10 cellular contexts compared by ENCODE assay signal in the genomic region with DNA sequence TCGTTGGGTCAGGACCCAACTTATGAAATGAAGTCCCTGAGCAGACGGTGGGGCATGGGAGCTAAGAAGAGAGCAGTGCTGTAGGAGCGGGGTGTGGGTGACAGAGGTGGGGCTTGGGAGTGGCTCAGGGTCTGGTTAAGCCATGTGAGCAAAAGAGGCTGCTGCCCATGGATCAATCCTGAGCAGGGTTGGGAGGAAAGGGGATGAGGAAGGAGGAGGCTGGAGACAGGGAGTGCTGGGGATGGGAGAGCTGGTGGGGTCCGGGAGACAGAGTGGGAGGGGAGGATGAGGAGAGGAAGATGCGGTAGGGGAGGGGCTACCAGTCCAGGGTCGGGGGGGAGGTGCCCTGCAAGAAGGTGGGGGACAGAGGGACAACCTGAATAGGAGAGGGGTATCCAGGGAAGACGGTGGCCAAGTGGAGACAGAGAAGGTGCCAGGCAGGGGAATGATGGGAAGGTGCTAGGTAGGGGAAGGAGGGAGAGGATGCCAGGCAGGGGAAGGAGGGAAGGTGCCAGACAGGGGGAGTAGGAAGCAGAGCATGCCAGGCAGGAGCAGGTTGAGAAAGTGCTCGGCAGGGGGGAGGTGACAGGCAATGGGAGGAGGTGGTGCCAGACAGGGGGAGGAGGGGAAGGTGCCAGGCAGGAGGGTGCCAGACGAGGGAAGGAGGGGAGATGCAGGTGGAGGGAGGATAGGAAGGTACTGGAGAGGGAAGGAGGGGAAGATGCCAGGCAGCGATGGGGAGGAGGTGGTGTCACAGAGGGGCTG. TPM values are rescaled to one million over a fixed set of nuclear protein-coding genes. Genes with fewer than 3 reads are reported as not detected.
DNase-seq lines count a peak whose midpoint lies in the region; ATAC-seq, FAIRE-seq and TF ChIP-seq lines count a peak whose summit lies in the region.
"Had no signal": no experiment of that assay in that cellular context is flagged by ENCODE, and none has a peak within 500 bp of the region (broad histone marks: within the 10 kb centered on the region; RNA-seq: fewer than 3 reads in every experiment).

No MANE protein-coding gene starts in this region.

- H3K27ac ChIP-seq in H1 (ENCODE audit: low read depth, low read length), result no peak overlapping the region
- peak overlapping the region in 1 of 2 donors; percentile 52 for H3K27ac ChIP-seq in prostate gland
- H3K27ac ChIP-seq: right lobe of liver had no signal

- no peak overlapping the region for H4K5ac ChIP-seq in H1 (ENCODE audit: insufficient read length, low read depth, low read length)

- H3K4ac ChIP-seq in H1 (replicated peaks; ENCODE audit: insufficient read length, low read depth, low read length), result no peak overlapping the region

- H2BK15ac ChIP-seq in H1 (ENCODE audit: low read length), result peak overlapping the region; percentile 72; the same call in 1 of the 2 replicates

- DNase-seq in DMS53 (lab: John Stamatoyannopoulos, UW), result peak; percentile 33
- DNase-seq in DMS53 treated with DMSO at 0.1 percent for 48 hours (lab: John Stamatoyannopoulos, UW; ENCODE audit: unreplicated experiment), result no peak
- DNase-seq in NCI-H345 (lab: John Stamatoyannopoulos, UW), result peak; percentile 39
- no peak for DNase-seq in H1 (ENCODE audit: low read depth in 1 of 2, low spot score in 2 of 2)
- DNase-seq in prostate gland (ENCODE audit: low spot score), result peak; percentile 86
- DNase-seq in erythroblast (lab: John Stamatoyannopoulos, UW), result no peak

- no peaks in the 10 kb centered on the region for H3K79me2 ChIP-seq in H1 (ENCODE audit: control insufficient read depth in 1 of 2, insufficient read depth in 2 of 2, low read length in 2 of 2)

- TF ChIP-seq EP300 in H1 (IDR thresholded peaks at IDR 0.05; ENCODE audit: borderline replicate concordance in 1 of 2, low read depth in 2 of 2, low read length in 2 of 2), result no peak

- H2AFZ ChIP-seq in H1 (ENCODE audit: low read length), result no peak overlapping the region

- CTCF ChIA-PET in H1 (lab: Charles Lee; ENCODE audit: partially characterized antibody), result interaction anchor here (0.6 to 1.3 kb wide), 6 partner anchors 10 to 152 kb away, joined by 3 read pairs; no protein-coding TSS in a partner anchor

- 31% methylated on average over 5 of the region's 10 CpGs; no CpG with 5 or more reads in 1 of the 2 experiments for WGBS in H1 (ENCODE audit: extremely low coverage in 1 of 2, insufficient coverage in 1 of 2, insufficient read length in 1 of 2, insufficient replicate concordance in 2 of 2, low coverage in 1 of 2, low lambda C conversion rate in 2 of 2, missing lambda C conversion rate in 1 of 2), 2 experiments
- WGBS in prostate gland, result 15% methylated on average over 10 of the region's 10 CpGs

- H3K4me2 ChIP-seq in H1 (ENCODE audit: insufficient read depth in 1 of 2, low read depth in 2 of 2, low read length in 2 of 2), result peak overlapping the region; percentile 71 to 81

- no peak overlapping the region for H3K14ac ChIP-seq in H1 (ENCODE audit: insufficient read length)

- no peak overlapping the region for H4K8ac ChIP-seq in H1 (ENCODE audit: extremely low read depth, insufficient read depth, low read length)

- ATAC-seq in GM21717 (IDR thresholded peaks at IDR 0.05; ENCODE audit: unreplicated experiment) (no peak), HG03135 (IDR thresholded peaks at IDR 0.05; ENCODE audit: unreplicated experiment) (no peak)

- no peak overlapping the region; the same call in 1 of the 2 replicates for H2BK5ac ChIP-seq in H1 (ENCODE audit: low read depth, low read length)

- H3K9me3 ChIP-seq in H1 (ENCODE audit: insufficient read depth in 2 of 2, low read depth in 1 of 2, low read length in 1 of 2) (no peaks in the 10 kb centered on the region), prostate gland (no peaks in the 10 kb centered on the region)
- H3K9me3 ChIP-seq: right lobe of liver had no signal

- no peak for TF ChIP-seq RAD21 in H1 (IDR thresholded peaks at IDR 0.05 in 1 of 2, conservative IDR thresholded peaks at IDR 0.05 in 1 of 2; ENCODE audit: low read depth in 2 of 2, low read length in 2 of 2)

- H4K20me1 ChIP-seq in H1 (replicated peaks in 1 of 2; ENCODE audit: control insufficient read depth in 1 of 2, insufficient read depth in 2 of 2, low read length in 2 of 2), result peaks cover 0 to 1% of the 10 kb centered on the region in 2 experiments

- peak overlapping the region; percentile 23; the same call in 1 of the 2 replicates for H2BK12ac ChIP-seq in H1 (ENCODE audit: low read depth, low read length)

- H3K4me1 ChIP-seq in H1 (replicated peaks in 1 of 4; ENCODE audit: control insufficient read depth in 3 of 4, insufficient read depth in 4 of 4, low read length in 3 of 4) (peaks cover 0 to 15% (median 10%) of the 10 kb centered on the region in 4 experiments; a peak in 6 of 7 replicates), prostate gland (replicated peaks) (no peaks in the 10 kb centered on the region)

- TF ChIP-seq CTCF in H1 (IDR thresholded peaks at IDR 0.05; ENCODE audit: control extremely low read depth in 1 of 3, insufficient read depth in 1 of 3, low read depth in 1 of 3, low read length in 3 of 3) (no peak), prostate gland (IDR thresholded peaks at IDR 0.05) (no peak)

- no peak overlapping the region for H2AK5ac ChIP-seq in H1 (ENCODE audit: low read depth, low read length)

- peak overlapping the region in 2 of 4 experiments; percentile 55 to 63; a peak in 4 of 8 replicates for H3K4me3 ChIP-seq in H1 (ENCODE audit: extremely low read depth in 1 of 4, insufficient read depth in 2 of 4, low read depth in 3 of 4, low read length in 4 of 4)
- H3K4me3 ChIP-seq in prostate gland, result peak overlapping the region in 1 of 2 donors; percentile 29

- POLR2A ChIA-PET in H1 (lab: Charles Lee; ENCODE audit: partially characterized antibody), result interaction anchor here (1.2 kb wide), 1 partner anchor 14 kb away, joined by 3 read pairs; no protein-coding TSS in a partner anchor

- H3K27me3 ChIP-seq in H1 (replicated peaks in 1 of 4; ENCODE audit: control insufficient read depth in 3 of 4, extremely low read depth in 1 of 4, insufficient read depth in 3 of 4, low read length in 3 of 4) (peaks cover 0 to 25% (median 19%) of the 10 kb centered on the region in 4 experiments; a peak in 6 of 7 replicates), prostate gland (replicated peaks; ENCODE audit: insufficient read depth) (no peaks in the 10 kb centered on the region)
- H3K27me3 ChIP-seq: right lobe of liver had no signal

- H3K23me2 ChIP-seq in H1 (ENCODE audit: low read depth, low read length), result peaks cover 10% of the 10 kb centered on the region; the same call in 1 of the 2 replicates

- peak overlapping the region; percentile 6; the same call in 1 of the 2 replicates for H3K18ac ChIP-seq in H1 (ENCODE audit: extremely low read depth, low read length)

- H3K36me3 ChIP-seq in H1 (ENCODE audit: control insufficient read depth in 2 of 4, insufficient read depth in 4 of 4, low read length in 3 of 4), result no peaks in the 10 kb centered on the region
- H3K36me3 ChIP-seq in prostate gland, result no peaks in the 10 kb centered on the region
- H3K36me3 ChIP-seq: right lobe of liver had no signal

- H3K9ac ChIP-seq in H1 (replicated peaks in 1 of 4; ENCODE audit: extremely low read depth in 1 of 4, low read depth in 3 of 4, low read length in 3 of 4), result no peak overlapping the region

- no peak overlapping the region for H2BK120ac ChIP-seq in H1 (replicated peaks; ENCODE audit: low read depth, low read length)

- H4K91ac ChIP-seq in H1 (replicated peaks; ENCODE audit: insufficient read length, low read length), result peak overlapping the region; percentile 65

- no peaks in the 10 kb centered on the region for H3K79me1 ChIP-seq in H1 (ENCODE audit: low read depth, low read length)

- intact Hi-C loops in prostate gland (cut with DNase I), result no loop called here

- no peak overlapping the region for H3K56ac ChIP-seq in H1 (replicated peaks; ENCODE audit: insufficient read length, low read depth, low read length)

- FAIRE-seq in H1 (lab: Jason Lieb, UNC), result no peak
- FAIRE-seq: A204.1 had no signal

- H2BK20ac ChIP-seq in H1 (ENCODE audit: low read length), result no peak overlapping the region

- TF ChIP-seq POLR2A in H1 (IDR thresholded peaks at IDR 0.05; ENCODE audit: control extremely low read depth in 1 of 2, low read depth in 2 of 2, low read length in 2 of 2) (no peak), prostate gland (IDR thresholded peaks at IDR 0.05) (no peak), erythroblast (IDR thresholded peaks at IDR 0.05; ENCODE audit: low read length) (no peak)

- H3K23ac ChIP-seq in H1 (ENCODE audit: insufficient read length), result no peak overlapping the region

RNA-seq across cellular contexts. Expression of gene SMARCD3, which starts 27.5 kb away (rescaled TPM):
- total RNA-seq in H1 (2021; fragmentation: NEBNext Ultra II Directional; extraction: Animal tissue kit (Norgen Biotek cat#: 25700)), result 3.0 and 4.6 TPM in 2 replicates
- 5.6 and 6.2 TPM in 2 replicates for polyA plus RNA-seq in H1 (2011; rRNA removed)
- 4.5 TPM for polyA plus RNA-seq in H1 (2011; cell fraction: cytosol; rRNA removed)
- polyA plus RNA-seq in H1 (2011; cell fraction: nucleus; rRNA removed), result 15.3 TPM
- polyA plus RNA-seq in H1 (2012, experiment 1 of 2), result 8.3 to 10.0 TPM (median 9.5 TPM) in 4 replicates
- 7.5 TPM for polyA plus RNA-seq in H1 (2012, experiment 2 of 2)
- 3.9 TPM for polyA plus RNA-seq in H1 (2013, experiment 1 of 2)
- 4.3 TPM for polyA plus RNA-seq in H1 (2013, experiment 2 of 2)
- 1.6 and 2.0 TPM in 2 replicates for polyA minus RNA-seq in H1 (2011; rRNA and poly(A)+ RNA removed)
- 2.9 TPM for polyA minus RNA-seq in H1 (2011; cell fraction: cytosol; rRNA and poly(A)+ RNA removed)
- polyA minus RNA-seq in H1 (2011; cell fraction: nucleus; rRNA and poly(A)+ RNA removed), result 3.2 TPM
- total RNA-seq in prostate gland, result 100 to 1,000 TPM in 1 of 2 donors, 10 to 100 TPM in 1; 35.6 to 108 TPM

RNA-seq across cellular contexts. Expression of gene CHPF2, which starts 43.7 kb away (rescaled TPM):
- 20.6 and 20.8 TPM in 2 replicates for total RNA-seq in H1 (2021; fragmentation: NEBNext Ultra II Directional; extraction: Animal tissue kit (Norgen Biotek cat#: 25700))
- polyA plus RNA-seq in H1 (2011; rRNA removed), result 14.4 and 20.0 TPM in 2 replicates
- 14.8 TPM for polyA plus RNA-seq in H1 (2011; cell fraction: cytosol; rRNA removed)
- polyA plus RNA-seq in H1 (2011; cell fraction: nucleus; rRNA removed), result 58.8 TPM
- 9.2 to 13.6 TPM (median 11.2 TPM) in 4 replicates for polyA plus RNA-seq in H1 (2012, experiment 1 of 2)
- polyA plus RNA-seq in H1 (2012, experiment 2 of 2), result 11.2 TPM
- polyA plus RNA-seq in H1 (2013, experiment 1 of 2), result 18.0 TPM
- polyA plus RNA-seq in H1 (2013, experiment 2 of 2), result 16.2 TPM
- 11.1 and 11.4 TPM in 2 replicates for polyA minus RNA-seq in H1 (2011; rRNA and poly(A)+ RNA removed)
- polyA minus RNA-seq in H1 (2011; cell fraction: cytosol; rRNA and poly(A)+ RNA removed), result 12.2 TPM
- 30.6 TPM for polyA minus RNA-seq in H1 (2011; cell fraction: nucleus; rRNA and poly(A)+ RNA removed)
- total RNA-seq in prostate gland, result 10 to 100 TPM; 40.2 to 72.9 TPM

RNA-seq across cellular contexts. Expression of gene ABCF2, which starts 49.0 kb away (rescaled TPM):
- total RNA-seq in H1 (2021; fragmentation: NEBNext Ultra II Directional; extraction: Animal tissue kit (Norgen Biotek cat#: 25700)), result 51.0 and 55.0 TPM in 2 replicates
- polyA plus RNA-seq in H1 (2011; rRNA removed), result 26.4 and 28.0 TPM in 2 replicates
- polyA plus RNA-seq in H1 (2011; cell fraction: cytosol; rRNA removed), result 37.0 TPM
- 35.9 TPM for polyA plus RNA-seq in H1 (2011; cell fraction: nucleus; rRNA removed)
- polyA plus RNA-seq in H1 (2012, experiment 1 of 2), result 39.3 to 51.3 TPM (median 45.8 TPM) in 4 replicates
- polyA plus RNA-seq in H1 (2012, experiment 2 of 2), result 32.1 TPM
- 25.2 TPM for polyA plus RNA-seq in H1 (2013, experiment 1 of 2)
- 22.6 TPM for polyA plus RNA-seq in H1 (2013, experiment 2 of 2)
- polyA minus RNA-seq in H1 (2011; rRNA and poly(A)+ RNA removed), result 48.3 and 59.3 TPM in 2 replicates
- 20.2 TPM for polyA minus RNA-seq in H1 (2011; cell fraction: cytosol; rRNA and poly(A)+ RNA removed)
- 23.9 TPM for polyA minus RNA-seq in H1 (2011; cell fraction: nucleus; rRNA and poly(A)+ RNA removed)
- 10 to 100 TPM; 23.3 to 33.3 TPM for total RNA-seq in prostate gland

Comparison
In these comparisons a context has a peak if more than half of its experiments do, and no peak if none do; other contexts are left out.
1. DNase-seq: peak in DMS53 (single experiment), NCI-H345 (single experiment) and prostate gland (single experiment); none in DMS53 treated with DMSO at 0.1 percent for 48 hours (single experiment), H1 (0 of 2) and erythroblast (0 of 2).